Comparison of ENCODE assay signal across 8 cellular contexts in genomic region chr19:49641688-49642487, GRCh38. TPM values are rescaled to one million over a fixed set of nuclear protein-coding genes. Genes with fewer than 3 reads are reported as not detected.
A peak's percentile ranks its signal among the peaks of the same experiment; 100 is the strongest.
DNase-seq lines count a peak whose midpoint lies in the region; ATAC-seq, FAIRE-seq and TF ChIP-seq lines count a peak whose summit lies in the region.

SCAF1 (plus strand) TSS chr19:49642209; CDS start chr19:49645027, 2,818 bp downstream.

- H3K27ac Mint-ChIP-seq in CD14-positive monocyte: peak within 1 kb of the TSS; percentile 99 to 100 (median 100)
- peak within 1 kb of the TSS; percentile 100 for H3K27ac Mint-ChIP-seq in activated CD4-positive, alpha-beta memory T cell treated with anti-CD3 and anti-CD28 coated beads for 36 hours

- peaks cover 4 to 7% of the 10 kb centered on the region in 2 experiments; a peak in 2 of 5 replicates for H3K36me3 ChIP-seq in HepG2 (replicated peaks in 1 of 2; ENCODE audit: control insufficient read depth in 1 of 2, insufficient read depth in 2 of 2, low read length in 2 of 2)

- H3K27me3 ChIP-seq in HepG2 (ENCODE audit: control insufficient read depth in 1 of 2, insufficient read depth in 2 of 2, low read length in 2 of 2): no peaks in the 10 kb centered on the region; a peak in 1 of 5 replicates

- intact Hi-C loops in CD14-positive monocyte (cut with micrococcal nuclease): loop anchor here (1.0 to 5.0 kb wide), 7 partner anchors 22 to 235 kb away; partner anchors contain the start of genes PRMT1 (in 2 of the 2), AKT1S1 (in 1 of the 2), AP2A1 (in 1 of the 2) and PRR12 (in 1 of the 2)
- intact Hi-C loops in activated CD4-positive, alpha-beta memory T cell treated with anti-CD3 and anti-CD28 coated beads for 36 hours (cut with micrococcal nuclease): loop anchor here (1.0 to 2.0 kb wide), 5 partner anchors 125 to 234 kb away; partner anchors contain the start of genes ALDH16A1, AP2A1, PNKP and PTOV1
- intact Hi-C loops in HepG2 (cut with micrococcal nuclease; ENCODE audit: unreplicated experiment): loop anchor here (2.0 to 5.0 kb wide), 2 partner anchors 23 to 35 kb away; partner anchors contain the start of genes BCL2L12, IRF3 and PRMT1

- peaks cover 48% of the 10 kb centered on the region for H3K4me1 ChIP-seq in HepG2 (ENCODE audit: insufficient read depth, low read length)

- H3K36me3 Mint-ChIP-seq in CD14-positive monocyte: peaks cover 17 to 27% of the 10 kb centered on the region in 2 donors
- peaks cover 12% of the 10 kb centered on the region for H3K36me3 Mint-ChIP-seq in activated CD4-positive, alpha-beta memory T cell treated with anti-CD3 and anti-CD28 coated beads for 36 hours

- POLR2A ChIA-PET in activated CD4-positive, alpha-beta memory T cell treated with anti-CD3 and anti-CD28 coated beads for 36 hours (lab: Charles Lee): interaction anchor here (0.6 to 3.4 kb wide), 5 partner anchors 22 to 52 kb away, joined by 3 to 48 read pairs (median 10); partner anchors contain the start of genes PRMT1 and PRR12
- POLR2A ChIA-PET in HepG2 (lab: Yijun Ruan, JAX): interaction anchor here (0.6 to 4.6 kb wide), 20 partner anchors 8 to 1023 kb away, joined by 3 to 92 read pairs (median 6); partner anchors contain the start of genes AKT1S1, ALDH16A1, BCL2L12 and IRF3

- TF ChIP-seq POLR2A in HepG2 (IDR thresholded peaks at IDR 0.05; ENCODE audit: insufficient read depth in 1 of 2, low read depth in 2 of 2, low read length in 2 of 2): peak; percentile 81 to 92

- ATAC-seq in GM19397 (IDR thresholded peaks at IDR 0.05; ENCODE audit: unreplicated experiment) (peak; percentile 62), HG03571 (IDR thresholded peaks at IDR 0.05; ENCODE audit: unreplicated experiment) (peak; percentile 50), HepG2 (peak; percentile 55)

- TF ChIP-seq CTCF in CD14-positive monocyte (IDR thresholded peaks at IDR 0.05) (no peak), HepG2 (CRISPR knock-in tag; IDR thresholded peaks at IDR 0.05) (no peak)

- H3K27ac ChIP-seq in HepG2 (ENCODE audit: extremely low read length, insufficient read depth, low read length): peak within 1 kb of the TSS; percentile 98

- no TSS peak for BruUV-seq in HepG2 (replicated peaks; lab: Mats Ljungman, UMichigan)

- DNase-seq in CD14-positive monocyte (ENCODE audit: low spot score): peak; percentile 99
- peak; percentile 97 for DNase-seq in NCI-H82 treated with DMSO at 0.1 percent for 48 hours (lab: John Stamatoyannopoulos, UW; ENCODE audit: unreplicated experiment)
- peak; percentile 100 for DNase-seq in activated CD4-positive, alpha-beta memory T cell treated with anti-CD3 and anti-CD28 coated beads for 36 hours
- peak; percentile 97 to 100 for DNase-seq in dermis microvascular lymphatic vessel endothelial cell (ENCODE audit: low read depth in 2 of 2)
- peak; percentile 97 for DNase-seq in HepG2 (ENCODE audit: low spot score)
- DNase-seq in stimulated activated CD4-positive, alpha-beta T cell treated with anti-CD3 and anti-CD28 coated beads, Interleukin-4, amount 100 ng/mL, for 1 hour: peak; percentile 99

- peak in 1 of 2 experiments; percentile 67; a peak in 1 of 4 replicates for TF ChIP-seq EP300 in HepG2 (IDR thresholded peaks at IDR 0.05; ENCODE audit: low read depth in 2 of 2, low read length in 2 of 2)
- no peak; the same call in 1 of the 2 replicates for TF ChIP-seq EP300 in HepG2 (CRISPR knock-in tag; IDR thresholded peaks at IDR 0.05; ENCODE audit: borderline replicate concordance)

- CTCF ChIA-PET in activated CD4-positive, alpha-beta memory T cell treated with anti-CD3 and anti-CD28 coated beads for 36 hours (lab: Charles Lee): interaction anchor here (0.7 to 3.2 kb wide), 5 partner anchors 30 to 39 kb away, joined by 3 to 26 read pairs (median 4); partner anchors contain the start of gene PRMT1
- CTCF ChIA-PET in HepG2 (lab: Yijun Ruan, JAX; ENCODE audit: low intra/inter-chr PET ratio, low total read pairs): no interaction called here

- in situ Hi-C loops in HepG2 (cut with HindIII; ENCODE audit: extremely low pct_ligation_motif_present, low pct_unique_long_range_greater_than_20kb): no loop called here

- H3K4me3 ChIP-seq in HepG2 (replicated peaks in 1 of 3; ENCODE audit: insufficient read depth in 1 of 3, low read depth in 2 of 3, low read length in 3 of 3): peak within 1 kb of the TSS; percentile 85 to 99 (median 91)

- peak within 1 kb of the TSS; percentile 99 for H3K9ac ChIP-seq in HepG2 (ENCODE audit: insufficient read depth, low read depth, low read length)

- H3K9me3 Mint-ChIP-seq in CD14-positive monocyte: peaks cover 0 to 2% (median 0%) of the 10 kb centered on the region in 7 donors
- no peaks in the 10 kb centered on the region for H3K9me3 Mint-ChIP-seq in activated CD4-positive, alpha-beta memory T cell treated with anti-CD3 and anti-CD28 coated beads for 36 hours

- 0% methylated on average over 8 of the region's 86 CpGs for WGBS in HepG2 (ENCODE audit: low lambda C conversion rate)

- H3K4me1 Mint-ChIP-seq in CD14-positive monocyte: peaks cover 51% of the 10 kb centered on the region
- peaks cover 47% of the 10 kb centered on the region for H3K4me1 Mint-ChIP-seq in activated CD4-positive, alpha-beta memory T cell treated with anti-CD3 and anti-CD28 coated beads for 36 hours (ENCODE audit: low read depth)

- peaks cover 31% of the 10 kb centered on the region for H3K79me2 ChIP-seq in HepG2 (ENCODE audit: insufficient read depth, low read length)

- H3K4me2 ChIP-seq in HepG2 (ENCODE audit: low read depth, low read length): peak within 1 kb of the TSS; percentile 90

- FAIRE-seq in HepG2 (lab: Jason Lieb, UNC): peak; percentile 87

- no peak for TF ChIP-seq RAD21 in HepG2 (CRISPR knock-in tag; IDR thresholded peaks at IDR 0.05)

- peak within 1 kb of the TSS; percentile 95 to 99 for H3K4me3 Mint-ChIP-seq in CD14-positive monocyte
- H3K4me3 Mint-ChIP-seq in activated CD4-positive, alpha-beta memory T cell treated with anti-CD3 and anti-CD28 coated beads for 36 hours: peak within 1 kb of the TSS; percentile 99

- H3K9me3 ChIP-seq in HepG2 (ENCODE audit: low read length): no peaks in the 10 kb centered on the region

- H2AFZ ChIP-seq in HepG2 (ENCODE audit: low read length): no peak within 1 kb of the TSS

- peaks cover 0 to 12% (median 8%) of the 10 kb centered on the region in 3 donors for H3K27me3 Mint-ChIP-seq in CD14-positive monocyte (ENCODE audit: low read depth in 3 of 3)
- no peaks in the 10 kb centered on the region for H3K27me3 Mint-ChIP-seq in activated CD4-positive, alpha-beta memory T cell treated with anti-CD3 and anti-CD28 coated beads for 36 hours

- no peaks in the 10 kb centered on the region for H4K20me1 ChIP-seq in HepG2 (ENCODE audit: insufficient read depth, low read length)

TF ChIP-seq in HepG2, 621 proteins besides CTCF, POLR2A, EP300 and RAD21 (continues in another document):
- no peak for TF ChIP-seq ZNF724P (CRISPR knock-in tag; IDR thresholded peaks at IDR 0.05; ENCODE audit: borderline replicate concordance)
- TF ChIP-seq NR2C2 (CRISPR knock-in tag; IDR thresholded peaks at IDR 0.05; ENCODE audit: borderline replicate concordance): peak; percentile 98
- TF ChIP-seq ATF5 (CRISPR knock-in tag; IDR thresholded peaks at IDR 0.05; ENCODE audit: low read depth): no peak
- no peak for TF ChIP-seq HMGA1 (CRISPR knock-in tag; conservative IDR thresholded peaks at IDR 0.05)
- TF ChIP-seq SMAD1 (CRISPR knock-in tag; IDR thresholded peaks at IDR 0.05; ENCODE audit: borderline replicate concordance, low read depth): peak; percentile 64; the same call in 1 of the 2 replicates
- no peak for TF ChIP-seq HNRNPUL1 (IDR thresholded peaks at IDR 0.05; ENCODE audit: low read depth, low read length)
- peak; percentile 95 for TF ChIP-seq ATF1 (CRISPR knock-in tag; IDR thresholded peaks at IDR 0.05)
- TF ChIP-seq ZNF879 (CRISPR knock-in tag; IDR thresholded peaks at IDR 0.05): no peak
- no peak; the same call in 1 of the 2 replicates for TF ChIP-seq ZNF331 (CRISPR knock-in tag; IDR thresholded peaks at IDR 0.05)
- peak; percentile 85 for TF ChIP-seq SALL2 (CRISPR knock-in tag; IDR thresholded peaks at IDR 0.05)
- no peak for TF ChIP-seq NR2F2 (IDR thresholded peaks at IDR 0.05; ENCODE audit: borderline replicate concordance, low read depth)
- TF ChIP-seq NFKB2 (CRISPR knock-in tag; IDR thresholded peaks at IDR 0.05; ENCODE audit: borderline replicate concordance): no peak; the same call in 1 of the 2 replicates

RNA-seq across cellular contexts. Expression of gene SCAF1, which starts in this region (rescaled TPM):
- polyA plus RNA-seq in CD14-positive monocyte: under 1 TPM; 0.39 to 0.68 TPM
- 10 to 100 TPM; 57.4 to 58.6 TPM for total RNA-seq in activated CD4-positive, alpha-beta memory T cell treated with anti-CD3 and anti-CD28 coated beads for 36 hours
- total RNA-seq in dermis microvascular lymphatic vessel endothelial cell: 5.3 and 9.6 TPM in 2 replicates
- total RNA-seq in HepG2 (2016; rRNA removed; fragmentation: Illumina TruSeq; extraction: Trizol): 4.8 and 6.1 TPM in 2 replicates
- total RNA-seq in HepG2 (2016; cell fraction: cytosol; rRNA removed; fragmentation: Illumina TruSeq; extraction: Trizol; ENCODE audit: low read depth): 1.3 and 1.4 TPM in 2 replicates
- 3.2 and 6.2 TPM in 2 replicates for total RNA-seq in HepG2 (2016; cell fraction: insoluble cytoplasmic fraction; rRNA removed; fragmentation: Illumina TruSeq; extraction: Trizol)
- 4.5 and 5.4 TPM in 2 replicates for total RNA-seq in HepG2 (2016; cell fraction: membrane; rRNA removed; fragmentation: Illumina TruSeq; extraction: Trizol)
- total RNA-seq in HepG2 (2016; cell fraction: nucleus; rRNA removed; fragmentation: Illumina TruSeq; extraction: Trizol): 6.5 and 7.3 TPM in 2 replicates
- polyA plus RNA-seq in HepG2 (2011; rRNA removed): 3.3 and 4.3 TPM in 2 replicates
- 3.1 and 4.0 TPM in 2 replicates for polyA plus RNA-seq in HepG2 (2011; cell fraction: cytosol; rRNA removed)
- polyA plus RNA-seq in HepG2 (2011; cell fraction: nucleus; rRNA removed): 21.0 and 25.5 TPM in 2 replicates
- 17.0 and 18.6 TPM in 2 replicates for polyA plus RNA-seq in HepG2 (2012)
- polyA plus RNA-seq in HepG2 (2016; cell fraction: cytosol; fragmentation: Illumina TruSeq; extraction: Trizol; ENCODE audit: low read depth): 1.1 and 1.4 TPM in 2 replicates
- polyA plus RNA-seq in HepG2 (2016; cell fraction: insoluble cytoplasmic fraction; fragmentation: Illumina TruSeq; extraction: Trizol; ENCODE audit: low read depth): 8.3 and 13.4 TPM in 2 replicates
- 2.8 and 3.0 TPM in 2 replicates for polyA plus RNA-seq in HepG2 (2016; cell fraction: membrane; fragmentation: Illumina TruSeq; extraction: Trizol; ENCODE audit: low read depth)
- 21.4 and 23.8 TPM in 2 replicates for polyA plus RNA-seq in HepG2 (2016; cell fraction: nucleus; fragmentation: Illumina TruSeq; extraction: Trizol; ENCODE audit: insufficient read depth, low read depth)
- 5.4 and 5.7 TPM in 2 replicates for polyA minus RNA-seq in HepG2 (2011; rRNA and poly(A)+ RNA removed; ENCODE audit: low replicate concordance)
- polyA minus RNA-seq in HepG2 (2011; cell fraction: cytosol; rRNA and poly(A)+ RNA removed): 3.1 and 4.5 TPM in 2 replicates
- 3.6 and 5.2 TPM in 2 replicates for polyA minus RNA-seq in HepG2 (2011; cell fraction: nucleus; rRNA and poly(A)+ RNA removed)

Comparison
In these comparisons a context has a peak if more than half of its experiments do, and no peak if none do; other contexts are left out.
1. Peak in every context shown above with its lines: DNase-seq, ATAC-seq, H3K4me3 ChIP-seq and H3K27ac ChIP-seq.
2. Peak in DNase-seq in CD14-positive monocyte; RNA of the gene not detected or under 1 TPM.